20 cellular contexts compared by ENCODE assay signal in the genomic region with DNA sequence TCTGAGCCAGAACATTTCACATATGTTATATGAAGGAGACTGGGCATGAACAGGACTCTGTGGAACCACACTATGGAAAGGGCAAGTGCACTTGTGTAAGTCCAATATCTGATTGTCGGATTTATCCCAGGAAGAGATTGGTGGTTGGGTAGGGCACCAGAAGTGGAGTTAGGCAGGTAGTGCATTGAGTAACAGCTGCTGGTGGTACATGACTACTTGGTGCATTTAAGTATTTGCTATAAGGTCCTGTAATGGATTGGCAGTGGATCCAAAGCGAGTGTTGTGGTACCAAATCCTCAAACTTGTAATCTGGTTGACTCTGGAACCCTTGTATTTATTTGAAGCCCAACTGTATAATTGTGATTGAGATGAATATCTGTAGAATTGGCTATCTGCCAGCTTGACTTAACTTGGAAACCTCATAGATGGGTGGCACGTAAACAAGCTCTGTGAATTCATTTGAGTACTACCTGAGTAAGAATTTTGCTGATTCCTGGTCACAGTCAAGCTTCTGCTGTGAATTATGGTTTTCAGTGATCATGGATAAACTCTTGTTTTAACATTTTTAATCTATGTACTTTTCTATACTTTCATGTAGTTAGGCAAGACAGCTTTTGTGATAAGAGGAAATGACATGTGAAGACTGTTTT. TPM values are rescaled to one million over a fixed set of nuclear protein-coding genes. Genes with fewer than 3 reads are reported as not detected.
DNase-seq lines count a peak whose midpoint lies in the region; ATAC-seq and TF ChIP-seq lines count a peak whose summit lies in the region.
"Had no signal": no experiment of that assay in that cellular context is flagged by ENCODE, and none has a peak within 500 bp of the region (broad histone marks: within the 10 kb centered on the region; RNA-seq: fewer than 3 reads in every experiment).

No MANE protein-coding gene starts in this region.

- H3K4me1 Mint-ChIP-seq in activated CD4-positive, alpha-beta T cell treated with anti-CD3 and anti-CD28 coated beads for 36 hours, result peaks cover 36% of the 10 kb centered on the region
- peaks cover 23 to 30% (median 26%) of the 10 kb centered on the region in 4 donors for H3K4me1 Mint-ChIP-seq in CD4-positive, alpha-beta memory T cell
- H3K4me1 Mint-ChIP-seq in T-helper 2 cell treated with Interferon-gamma antibody and Interleukin-4, amounts not matched to agents 5 μg/mL and 100 μg/mL, for 36 hours (ENCODE audit: low read depth), result peaks cover 8% of the 10 kb centered on the region

- POLR2A ChIA-PET in activated CD4-positive, alpha-beta T cell treated with anti-CD3 and anti-CD28 coated beads for 36 hours (lab: Charles Lee), result no interaction called here
- POLR2A ChIA-PET in CD4-positive, alpha-beta memory T cell (lab: Charles Lee; ENCODE audit: partially characterized antibody), result interaction anchor here (0.6 to 1.6 kb wide), 3 partner anchors 19 to 27 kb away, joined by 3 to 5 read pairs (median 4); a partner anchor contains a TSS

- H3K9me3 Mint-ChIP-seq in activated CD4-positive, alpha-beta T cell treated with anti-CD3 and anti-CD28 coated beads for 36 hours (ENCODE audit: low read depth), result no peaks in the 10 kb centered on the region
- no peaks in the 10 kb centered on the region for H3K9me3 Mint-ChIP-seq in CD4-positive, alpha-beta memory T cell
- H3K9me3 Mint-ChIP-seq in T-helper 2 cell treated with Interferon-gamma antibody and Interleukin-4, amounts not matched to agents 5 μg/mL and 100 μg/mL, for 36 hours, result no peaks in the 10 kb centered on the region
- H3K9me3 Mint-ChIP-seq: activated B cell treated with CpG ODN at 0.5 μM for 24 hours; T-helper 1 cell treated with Interleukin-12 subunit alpha and Interleukin-12 subunit beta and Interleukin-4 antibody, amounts not matched to agents 30 μg/mL and 1 μg/mL, for 36 hours had no signal

- TF ChIP-seq POLR2A in erythroblast (IDR thresholded peaks at IDR 0.05; ENCODE audit: low read length), result no peak

- DNase-seq in activated CD4-positive, alpha-beta T cell treated with anti-CD3 and anti-CD28 coated beads for 36 hours, result no peak
- no peak for DNase-seq in activated CD4-positive, alpha-beta T cell treated with anti-CD3 and anti-CD28 coated beads, Interleukin-2, amount 50 U/mL, for 4 hours
- peak in 3 of 5 donors; percentile 17 to 19 (median 19) for DNase-seq in CD4-positive, alpha-beta memory T cell
- no peak for DNase-seq in T-helper 2 cell treated with Interferon-gamma antibody and Interleukin-4, amounts not matched to agents 5 μg/mL and 100 μg/mL, for 36 hours (ENCODE audit: low spot score)
- DNase-seq in erythroblast (lab: John Stamatoyannopoulos, UW), result peak; percentile 27 to 42
- DNase-seq in Ammon's horn (ENCODE audit: low spot score), result no peak
- no peak for DNase-seq in AG20443 (ENCODE audit: low spot score)
- DNase-seq: activated B cell treated with CpG ODN at 0.5 μM for 24 hours; activated CD8-positive, alpha-beta memory T cell treated with anti-CD3 and anti-CD28 coated beads, Interleukin-2, amount 50 U/mL, for 4 hours; NCI-H1694 treated with DMSO at 0.1 percent for 48 hours; NCI-H524; nucleus accumbens; SHP77; spleen; testis had no signal

- no peaks in the 10 kb centered on the region for H3K27me3 ChIP-seq in CD4-positive, alpha-beta memory T cell (ENCODE audit: insufficient read depth, low read length)
- H3K27me3 ChIP-seq: spleen, testis had no signal

- H3K36me3 Mint-ChIP-seq in activated CD4-positive, alpha-beta T cell treated with anti-CD3 and anti-CD28 coated beads for 36 hours (ENCODE audit: low read depth), result peaks cover 79% of the 10 kb centered on the region
- H3K36me3 Mint-ChIP-seq in CD4-positive, alpha-beta memory T cell, result peaks cover 57 to 86% of the 10 kb centered on the region in 2 donors
- peaks cover 73% of the 10 kb centered on the region for H3K36me3 Mint-ChIP-seq in T-helper 2 cell treated with Interferon-gamma antibody and Interleukin-4, amounts not matched to agents 5 μg/mL and 100 μg/mL, for 36 hours (ENCODE audit: low read depth)

- H3K27ac ChIP-seq in CD4-positive, alpha-beta memory T cell (ENCODE audit: low read depth, low read length), result no peak overlapping the region
- H3K27ac ChIP-seq: spleen, testis had no signal

- ATAC-seq in activated CD4-positive, alpha-beta T cell treated with anti-CD3 and anti-CD28 coated beads for 36 hours, result peak; percentile 67
- ATAC-seq in HG02981 (IDR thresholded peaks at IDR 0.05; ENCODE audit: unreplicated experiment), result no peak

- H3K4me1 ChIP-seq in CD4-positive, alpha-beta memory T cell (ENCODE audit: insufficient read depth, low read length), result peaks cover 18% of the 10 kb centered on the region
- H3K4me1 ChIP-seq: testis had no signal

- H3K27ac Mint-ChIP-seq in activated CD4-positive, alpha-beta T cell treated with anti-CD3 and anti-CD28 coated beads for 36 hours, result peak overlapping the region; percentile 68
- peak overlapping the region; percentile 6 to 91 (median 36) for H3K27ac Mint-ChIP-seq in CD4-positive, alpha-beta memory T cell
- H3K27ac Mint-ChIP-seq in T-helper 2 cell treated with Interferon-gamma antibody and Interleukin-4, amounts not matched to agents 5 μg/mL and 100 μg/mL, for 36 hours, result peak overlapping the region; percentile 38
- H3K27ac Mint-ChIP-seq: activated B cell treated with CpG ODN at 0.5 μM for 24 hours; T-helper 1 cell treated with Interleukin-12 subunit alpha and Interleukin-12 subunit beta and Interleukin-4 antibody, amounts not matched to agents 30 μg/mL and 1 μg/mL, for 36 hours had no signal

- peaks cover 77% of the 10 kb centered on the region for H3K36me3 ChIP-seq in CD4-positive, alpha-beta memory T cell (ENCODE audit: insufficient read depth, low read length)

- H3K9me3 ChIP-seq in CD4-positive, alpha-beta memory T cell (ENCODE audit: control insufficient read depth in 1 of 2, low read length in 2 of 2), result no peaks in the 10 kb centered on the region
- H3K9me3 ChIP-seq: spleen, testis had no signal

- H3K4me3 ChIP-seq in CD4-positive, alpha-beta memory T cell (ENCODE audit: low read length in 2 of 2), result no peak overlapping the region
- H3K4me3 ChIP-seq: spleen, testis had no signal

- H3K4me3 Mint-ChIP-seq in activated CD4-positive, alpha-beta T cell treated with anti-CD3 and anti-CD28 coated beads for 36 hours, result no peak overlapping the region
- H3K4me3 Mint-ChIP-seq in CD4-positive, alpha-beta memory T cell, result no peak overlapping the region
- H3K4me3 Mint-ChIP-seq in T-helper 2 cell treated with Interferon-gamma antibody and Interleukin-4, amounts not matched to agents 5 μg/mL and 100 μg/mL, for 36 hours, result no peak overlapping the region
- H3K4me3 Mint-ChIP-seq: activated B cell treated with CpG ODN at 0.5 μM for 24 hours; T-helper 1 cell treated with Interleukin-12 subunit alpha and Interleukin-12 subunit beta and Interleukin-4 antibody, amounts not matched to agents 30 μg/mL and 1 μg/mL, for 36 hours had no signal

- CTCF ChIA-PET in activated CD4-positive, alpha-beta T cell treated with anti-CD3 and anti-CD28 coated beads for 36 hours (lab: Charles Lee), result interaction anchor here (1.0 to 1.1 kb wide), 2 partner anchors 23 to 42 kb away, joined by 3 read pairs; no protein-coding TSS in a partner anchor
- CTCF ChIA-PET in CD4-positive, alpha-beta memory T cell (lab: Charles Lee; ENCODE audit: partially characterized antibody), result interaction anchor here (0.6 to 1.6 kb wide), 2 partner anchors 93 to 587 kb away, joined by 4 read pairs; no protein-coding TSS in a partner anchor

- no peaks in the 10 kb centered on the region for H3K27me3 Mint-ChIP-seq in activated CD4-positive, alpha-beta T cell treated with anti-CD3 and anti-CD28 coated beads for 36 hours
- H3K27me3 Mint-ChIP-seq in CD4-positive, alpha-beta memory T cell, result no peaks in the 10 kb centered on the region
- no peaks in the 10 kb centered on the region for H3K27me3 Mint-ChIP-seq in T-helper 2 cell treated with Interferon-gamma antibody and Interleukin-4, amounts not matched to agents 5 μg/mL and 100 μg/mL, for 36 hours (ENCODE audit: low read depth)
- H3K27me3 Mint-ChIP-seq: activated B cell treated with CpG ODN at 0.5 μM for 24 hours had no signal

- intact Hi-C loops in activated CD4-positive, alpha-beta T cell treated with anti-CD3 and anti-CD28 coated beads for 36 hours (cut with DNase I, micrococcal nuclease), result loop anchor here in 1 of 2 experiments (2.0 kb wide), 2 partner anchors 19 to 23 kb away; no protein-coding TSS in a partner anchor
- intact Hi-C loops in CD4-positive, alpha-beta memory T cell (cut with micrococcal nuclease), result no loop called here

RNA-seq across cellular contexts. Expression of gene UBAP2L, which starts 21.1 kb away (rescaled TPM):
- 100 to 1,000 TPM; 205 to 255 TPM for total RNA-seq in activated CD4-positive, alpha-beta T cell treated with anti-CD3 and anti-CD28 coated beads for 36 hours
- total RNA-seq in CD4-positive, alpha-beta memory T cell, result 100 to 1,000 TPM; 180 to 189 TPM
- 10 to 100 TPM; 33.5 to 74.5 TPM for polyA plus RNA-seq in CD4-positive, alpha-beta memory T cell

RNA-seq across cellular contexts. Expression of gene HAX1, which starts 30.6 kb away (rescaled TPM):
- 100 to 1,000 TPM; 177 to 225 TPM for total RNA-seq in activated CD4-positive, alpha-beta T cell treated with anti-CD3 and anti-CD28 coated beads for 36 hours
- 100 to 1,000 TPM; 110 to 121 TPM for total RNA-seq in CD4-positive, alpha-beta memory T cell
- polyA plus RNA-seq in CD4-positive, alpha-beta memory T cell, result 100 to 1,000 TPM; 167 to 259 TPM

RNA-seq across cellular contexts. Expression of gene CFAP141, which starts 35.7 kb away (rescaled TPM):
- not detected for total RNA-seq in activated CD4-positive, alpha-beta T cell treated with anti-CD3 and anti-CD28 coated beads for 36 hours
- total RNA-seq in CD4-positive, alpha-beta memory T cell, result not detected
- not detected for polyA plus RNA-seq in CD4-positive, alpha-beta memory T cell
- total RNA-seq: activated B cell treated with CpG ODN at 0.5 μM for 24 hours, fibroblast of villous mesenchyme, liver, renal cortical epithelial cell, spleen had no signal
- polyA plus RNA-seq: liver, spleen had no signal

RNA-seq across cellular contexts. Expression of gene TPM3, which starts 49.9 kb away (rescaled TPM):
- total RNA-seq in activated CD4-positive, alpha-beta T cell treated with anti-CD3 and anti-CD28 coated beads for 36 hours, result 100 to 1,000 TPM; 682 to 842 TPM
- 100 to 1,000 TPM; 311 to 312 TPM for total RNA-seq in CD4-positive, alpha-beta memory T cell
- polyA plus RNA-seq in CD4-positive, alpha-beta memory T cell, result 1,000 to 10,000 TPM in 1 of 2 donors, 100 to 1,000 TPM in 1; 860 to 1,209 TPM

Comparison
In these comparisons a context has a peak if more than half of its experiments do, and no peak if none do; other contexts are left out.
1. DNase-seq: peak in CD4-positive, alpha-beta memory T cell (3 of 5) and erythroblast (2 of 2); none in activated CD4-positive, alpha-beta T cell treated with anti-CD3 and anti-CD28 coated beads for 36 hours (single experiment), activated CD4-positive, alpha-beta T cell treated with anti-CD3 and anti-CD28 coated beads, Interleukin-2, amount 50 U/mL, for 4 hours (0 of 2), T-helper 2 cell treated with Interferon-gamma antibody and Interleukin-4, amounts not matched to agents 5 μg/mL and 100 μg/mL, for 36 hours (single experiment), Ammon's horn (single experiment) and AG20443 (single experiment).
2. Peak in every context shown above with its lines, with median percentiles within 50 percentile points of each other: H3K27ac Mint-ChIP-seq.